Comparison of ENCODE assay signal across 12 cellular contexts in the genomic region with DNA sequence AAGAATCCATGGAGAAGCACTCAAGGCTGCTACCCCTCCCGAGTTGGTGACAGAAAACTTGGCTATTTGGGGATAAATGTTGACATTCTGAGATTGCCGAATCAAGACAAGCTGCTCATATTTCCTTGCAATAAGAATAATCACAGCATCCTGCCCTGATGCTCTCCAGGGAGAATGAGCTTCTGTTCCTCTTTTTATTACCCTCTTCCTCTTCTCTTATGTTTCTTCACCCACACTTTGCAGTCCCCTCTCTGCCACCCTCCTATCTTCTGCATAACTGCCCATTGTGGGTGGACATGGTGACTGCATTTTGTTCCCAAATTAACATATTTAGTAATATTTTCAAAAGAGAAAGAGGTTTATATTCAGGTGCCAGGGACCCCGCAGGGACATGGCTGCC. TPM values are rescaled to one million over a fixed set of nuclear protein-coding genes. Genes with fewer than 3 reads are reported as not detected.
DNase-seq lines count a peak whose midpoint lies in the region; ATAC-seq and TF ChIP-seq lines count a peak whose summit lies in the region.
"Had no signal": no experiment of that assay in that cellular context is flagged by ENCODE, and none has a peak within 500 bp of the region (broad histone marks: within the 10 kb centered on the region; RNA-seq: fewer than 3 reads in every experiment).

No MANE protein-coding gene starts in this region.

- intact Hi-C loops in thyroid gland (cut with DNase I) = no loop called here

- H3K4me1 ChIP-seq in thyroid gland = no peaks in the 10 kb centered on the region

- no peak overlapping the region for H3K4me3 ChIP-seq in thyroid gland (replicated peaks in 1 of 3)

- H3K9me3 ChIP-seq in thyroid gland = no peaks in the 10 kb centered on the region

- H3K27ac ChIP-seq in thyroid gland = no peak overlapping the region

- TF ChIP-seq POLR2A in thyroid gland (IDR thresholded peaks at IDR 0.05) = no peak

- peak; percentile 37 for DNase-seq in medulla oblongata (ENCODE audit: extremely low spot score)
- DNase-seq in KG1 (lab: John Stamatoyannopoulos, UW) = no peak
- no peak for DNase-seq in activated CD4-positive, CD25-positive, alpha-beta regulatory T cell (lab: John Stamatoyannopoulos, UW)
- DNase-seq in NCI-H69 (lab: John Stamatoyannopoulos, UW) = no peak
- no peak for DNase-seq in thyroid gland
- DNase-seq: cortex of kidney, EL, occipital lobe had no signal

- 67 to 70% methylated on average over 3 of the region's 3 CpGs for WGBS in thyroid gland, 2 donors

- H3K36me3 ChIP-seq in thyroid gland = no peaks in the 10 kb centered on the region

- ATAC-seq in GM18861 (IDR thresholded peaks at IDR 0.05; ENCODE audit: unreplicated experiment) (peak; percentile 78), GM21786 (IDR thresholded peaks at IDR 0.05; ENCODE audit: unreplicated experiment) (peak; percentile 75), HG03457 (IDR thresholded peaks at IDR 0.05; ENCODE audit: unreplicated experiment) (peak; percentile 54)

- TF ChIP-seq CTCF in thyroid gland (IDR thresholded peaks at IDR 0.05) = no peak

- no peaks in the 10 kb centered on the region for H3K27me3 ChIP-seq in thyroid gland

RNA-seq across cellular contexts. Expression of a gene that starts 11.9 kb away (rescaled TPM):
- total RNA-seq in thyroid gland = not detected
- total RNA-seq: occipital lobe; T-helper 2 cell treated with Interferon-gamma antibody and Interleukin-4, amounts not matched to agents 100 ng/mL and 5 ng/mL, for 36 hours had no signal

RNA-seq across cellular contexts. Expression of a gene that starts 50.4 kb away (rescaled TPM):
- total RNA-seq in thyroid gland = 10 to 100 TPM in 2 of 4 donors, 1 to 10 TPM in 2; 4.4 to 15.9 (median 9.8) TPM

RNA-seq across cellular contexts. Expression of a gene that starts 50.7 kb away (rescaled TPM):
- total RNA-seq in thyroid gland = 10 to 100 TPM; 15.4 to 30.0 (median 19.0) TPM
